ENCODE assay signal across 18 cellular contexts in genomic region chr1:39776886-39777683, GRCh38. TPM values are rescaled to one million over a fixed set of nuclear protein-coding genes. Genes with fewer than 3 reads are reported as not detected.
"Had no signal": no experiment of that assay in that cellular context is flagged by ENCODE, and none has a peak within 500 bp of the region (broad histone marks: within the 10 kb centered on the region; RNA-seq: fewer than 3 reads in every experiment).

No MANE protein-coding gene starts in this region.

- H3K4me1 Mint-ChIP-seq: T-helper 17 cell had no signal

- H3K27ac Mint-ChIP-seq: activated CD8-positive, alpha-beta T cell treated with anti-CD3 and anti-CD28 coated beads for 36 hours; nephron progenitor cell; T-helper 17 cell; WTC11 had no signal

- H3K4me2 ChIP-seq: smooth muscle cell had no signal

- H3K9me3 Mint-ChIP-seq: activated CD8-positive, alpha-beta T cell treated with anti-CD3 and anti-CD28 coated beads for 36 hours; activated naive CD4-positive, alpha-beta T cell treated with anti-CD3 and anti-CD28 coated beads, Interleukin-2, amount 50 U/mL, for 72 hours; activated T-cell treated with anti-CD3 and anti-CD28 coated beads, Interleukin-2, amount 50 U/mL, for 4 hours; nephron progenitor cell; stimulated activated naive CD8-positive, alpha-beta T cell treated with anti-CD3 and anti-CD28 coated beads, Interleukin-15, amount 100 ng/mL, for 72 hours; WTC11 had no signal

- H3K36me3 Mint-ChIP-seq: activated naive CD4-positive, alpha-beta T cell treated with anti-CD3 and anti-CD28 coated beads, Interleukin-2, amount 50 U/mL, for 72 hours; WTC11 had no signal

- H3K36me3 ChIP-seq: colonic mucosa, esophagus squamous epithelium, prostate gland, upper lobe of left lung had no signal

- H3K4me3 Mint-ChIP-seq: activated CD8-positive, alpha-beta T cell treated with anti-CD3 and anti-CD28 coated beads for 36 hours; activated T-cell treated with anti-CD3 and anti-CD28 coated beads, Interleukin-2, amount 50 U/mL, for 4 hours; nephron progenitor cell; stimulated activated naive CD8-positive, alpha-beta T cell treated with anti-CD3 and anti-CD28 coated beads, Interleukin-15, amount 100 ng/mL, for 72 hours; T-helper 17 cell; WTC11 had no signal

- H3K4me1 ChIP-seq: colonic mucosa, esophagus squamous epithelium, prostate gland, upper lobe of left lung had no signal

- H3K27me3 ChIP-seq: colonic mucosa, upper lobe of left lung had no signal

- DNase-seq: activated CD4-positive, alpha-beta T cell treated with anti-CD3 and anti-CD28 coated beads for 48 hours; activated CD8-positive, alpha-beta T cell treated with anti-CD3 and anti-CD28 coated beads for 36 hours; activated effector memory CD4-positive, alpha-beta T cell treated with Interleukin-2 at 50 U/mL for 16 hours; activated T-cell treated with anti-CD3 and anti-CD28 coated beads, Interleukin-2, amount 50 U/mL, for 4 hours; central memory CD4-positive, alpha-beta T cell; colonic mucosa; esophagus squamous epithelium; mesendoderm; nephron progenitor cell; occipital lobe; right cardiac atrium; stimulated activated naive CD8-positive, alpha-beta T cell treated with anti-CD3 and anti-CD28 coated beads, Interleukin-15, amount 100 ng/mL, for 72 hours; T-helper 17 cell had no signal

- H3K4me3 ChIP-seq: colonic mucosa, esophagus squamous epithelium, prostate gland, smooth muscle cell, upper lobe of left lung had no signal

- ATAC-seq: activated CD8-positive, alpha-beta T cell treated with anti-CD3 and anti-CD28 coated beads for 36 hours; activated T-cell treated with anti-CD3 and anti-CD28 coated beads, Interleukin-2, amount 50 U/mL, for 4 hours; stimulated activated naive CD8-positive, alpha-beta T cell treated with anti-CD3 and anti-CD28 coated beads, Interleukin-15, amount 100 ng/mL, for 72 hours; T-helper 17 cell; WTC11 had no signal

- H3K27ac ChIP-seq: colonic mucosa, esophagus squamous epithelium, prostate gland, upper lobe of left lung had no signal

- H3K9me3 ChIP-seq: colonic mucosa, esophagus squamous epithelium, prostate gland, upper lobe of left lung had no signal

RNA-seq across cellular contexts. Expression of gene OXCT2, which starts 5.9 kb away (rescaled TPM):
- total RNA-seq: smooth muscle cell had no signal
- polyA plus RNA-seq: smooth muscle cell had no signal

RNA-seq across cellular contexts. Expression of gene BMP8B, which starts 11.6 kb away (rescaled TPM):
- total RNA-seq: smooth muscle cell had no signal
